Comparison of ENCODE assay signal across 9 cellular contexts in genomic region chr2:226800941-226801784, GRCh38. TPM values are rescaled to one million over a fixed set of nuclear protein-coding genes. Genes with fewer than 3 reads are reported as not detected.
DNase-seq lines count a peak whose midpoint lies in the region; ATAC-seq, FAIRE-seq and TF ChIP-seq lines count a peak whose summit lies in the region.
"Had no signal": no experiment of that assay in that cellular context is flagged by ENCODE, and none has a peak within 500 bp of the region (broad histone marks: within the 10 kb centered on the region; RNA-seq: fewer than 3 reads in every experiment).

No MANE protein-coding gene starts in this region.

- no peaks in the 10 kb centered on the region for H3K9me3 ChIP-seq in Panc1 (ENCODE audit: control insufficient read depth, insufficient read depth, low read depth, low read length)
- peaks cover 1% of the 10 kb centered on the region for H3K9me3 ChIP-seq in thymus (ENCODE audit: control insufficient read depth)
- H3K9me3 ChIP-seq: SJSA1 had no signal

- no peaks in the 10 kb centered on the region for H3K36me3 ChIP-seq in Panc1 (ENCODE audit: control insufficient read depth, insufficient read depth, low read length)
- peaks cover 18% of the 10 kb centered on the region for H3K36me3 ChIP-seq in thymus (ENCODE audit: control insufficient read depth, insufficient read depth)

- H3K27ac ChIP-seq in Panc1 (ENCODE audit: low read length) (peak overlapping the region; percentile 96), thymus (ENCODE audit: low read depth) (peak overlapping the region; percentile 97)

- CTCF ChIA-PET in Panc1 (lab: Charles Lee): interaction anchor here (1.1 to 2.2 kb wide), 2 partner anchors 1133 to 1136 kb away, joined by 3 to 11 read pairs; no protein-coding TSS in a partner anchor

- H3K4me1 ChIP-seq in Panc1 (ENCODE audit: control insufficient read depth, insufficient read depth, low read length): peaks cover 14% of the 10 kb centered on the region
- H3K4me1 ChIP-seq in thymus (ENCODE audit: control insufficient read depth, insufficient read depth, low read length): peaks cover 17% of the 10 kb centered on the region

- FAIRE-seq in frontal cortex (lab: Jason Lieb, UNC): no peak

- DNase-seq in CD1c-positive myeloid dendritic cell (ENCODE audit: extremely low spot score) (peak; percentile 32), Panc1 (ENCODE audit: low read depth, low spot score) (no peak), activated gamma-delta T cell treated with Interleukin-2 at 50 U/mL for 16 hours (peak; percentile 69), frontal cortex (ENCODE audit: low spot score in 2 of 2) (peak; percentile 86 to 89), occipital lobe (lab: John Stamatoyannopoulos, UW) (peak; percentile 93)

- H3K27me3 ChIP-seq in Panc1 (ENCODE audit: control insufficient read depth, insufficient read depth, low read length) (no peaks in the 10 kb centered on the region), thymus (ENCODE audit: control insufficient read depth, insufficient read depth) (peaks cover 6% of the 10 kb centered on the region)
- H3K27me3 ChIP-seq: SJSA1 had no signal

- intact Hi-C loops in Panc1 (cut with micrococcal nuclease; ENCODE audit: unreplicated experiment): loop anchor here (2.0 to 5.0 kb wide), 2 partner anchors 306 to 1132 kb away; no protein-coding TSS in a partner anchor

- no peak for TF ChIP-seq CTCF in Panc1 (IDR thresholded peaks at IDR 0.05)

- no TSS peak for BruUV-seq in Panc1 (replicated peaks; lab: Mats Ljungman, UMichigan)

- WGBS in thymus: 2% methylated on average over 33 of the region's 33 CpGs

- ATAC-seq in GM19395 (IDR thresholded peaks at IDR 0.05; ENCODE audit: unreplicated experiment) (peak; percentile 80), HG03521 (IDR thresholded peaks at IDR 0.05; ENCODE audit: unreplicated experiment) (peak; percentile 79), Panc1 (peak; percentile 74)

- in situ Hi-C loops in Panc1 (cut with HindIII; ENCODE audit: low pct_unique_long_range_greater_than_20kb, low sequenced_read_pairs): no loop called here

- POLR2A ChIA-PET in Panc1 (lab: Charles Lee): no interaction called here

- H3K4me3 ChIP-seq in Panc1 (ENCODE audit: low read depth in 2 of 2, low read length in 2 of 2): peak overlapping the region; percentile 73
- peak overlapping the region; percentile 87 for H3K4me3 ChIP-seq in thymus (ENCODE audit: low read length)

RNA-seq across cellular contexts. Expression of gene IRS1, which starts 1.5 kb away (rescaled TPM):
- total RNA-seq in Panc1 (2021; ENCODE audit: unreplicated experiment) (27.3 TPM), frontal cortex (11.8 TPM), occipital lobe (13.9 TPM)
- 19.6 TPM for polyA plus RNA-seq in Panc1 (2012; ENCODE audit: insufficient read length)
- 11.5 TPM for polyA plus RNA-seq in thymus

RNA-seq across cellular contexts. Expression of gene RHBDD1, which starts 34.7 kb away (rescaled TPM):
- 25.3 TPM for total RNA-seq in Panc1 (2021; ENCODE audit: unreplicated experiment)
- polyA plus RNA-seq in Panc1 (2012; ENCODE audit: insufficient read length): 11.6 TPM
- 24.1 TPM for total RNA-seq in frontal cortex
- total RNA-seq in occipital lobe: 89.4 TPM
- 11.5 TPM for polyA plus RNA-seq in thymus
